16 cellular contexts compared by ENCODE assay signal in genomic region chr1:165858364-165858823, GRCh38. TPM values are rescaled to one million over a fixed set of nuclear protein-coding genes. Genes with fewer than 3 reads are reported as not detected.
DNase-seq lines count a peak whose midpoint lies in the region; ATAC-seq and TF ChIP-seq lines count a peak whose summit lies in the region.
"Had no signal": no experiment of that assay in that cellular context is flagged by ENCODE, and none has a peak within 500 bp of the region (broad histone marks: within the 10 kb centered on the region; RNA-seq: fewer than 3 reads in every experiment).

No MANE protein-coding gene starts in this region.

- H3K36me3 ChIP-seq in CD8-positive, alpha-beta T cell (ENCODE audit: insufficient read depth, low read length) = no peaks in the 10 kb centered on the region
- H3K36me3 ChIP-seq: brain microvascular endothelial cell, upper lobe of right lung had no signal

- peak overlapping the region; percentile 17 for H3K27ac Mint-ChIP-seq in type B pancreatic cell
- H3K27ac Mint-ChIP-seq in CD8-positive, alpha-beta T cell = no peak overlapping the region
- H3K27ac Mint-ChIP-seq: activated CD4-positive, alpha-beta memory T cell treated with anti-CD3 and anti-CD28 coated beads, Interleukin-2, amount 10 ng/mL, durations not matched to agents 7 days and 5 days had no signal

- H3K4me3 ChIP-seq in CD8-positive, alpha-beta T cell (ENCODE audit: low read depth, low read length) = no peak overlapping the region
- H3K4me3 ChIP-seq: upper lobe of right lung had no signal

- H3K4me1 Mint-ChIP-seq in type B pancreatic cell (ENCODE audit: unreplicated experiment) = peaks cover 62% of the 10 kb centered on the region
- H3K4me1 Mint-ChIP-seq in CD8-positive, alpha-beta T cell (ENCODE audit: low read depth) = peaks cover 7% of the 10 kb centered on the region

- intact Hi-C loops in left cardiac atrium (cut with DNase I) = no loop called here
- intact Hi-C loops in CD8-positive, alpha-beta T cell (cut with DNase I, micrococcal nuclease) = no loop called here

- no peak for TF ChIP-seq CTCF in type B pancreatic cell (conservative IDR thresholded peaks at IDR 0.05)
- TF ChIP-seq CTCF in CD8-positive, alpha-beta T cell (IDR thresholded peaks at IDR 0.05) = no peak

- DNase-seq in NCI-H2196 (lab: John Stamatoyannopoulos, UW; ENCODE audit: unreplicated experiment) (peak; percentile 47), NCI-H2196 treated with DMSO at 0.1 percent for 48 hours (lab: John Stamatoyannopoulos, UW; ENCODE audit: unreplicated experiment) (no peak), NCI-H526 treated with DMSO at 0.1 percent for 48 hours (lab: John Stamatoyannopoulos, UW) (peak; percentile 80), left cardiac atrium (no peak), type B pancreatic cell (ENCODE audit: extremely low spot score, unreplicated experiment) (no peak), EL (no peak)
- no peak for DNase-seq in stimulated activated CD4-positive, alpha-beta T cell treated with anti-CD3 and anti-CD28 coated beads, Interleukin-15, amount 100 ng/mL, for 24 hours
- DNase-seq in CD8-positive, alpha-beta T cell = no peak
- DNase-seq: activated CD4-positive, alpha-beta memory T cell treated with anti-CD3 and anti-CD28 coated beads, Interleukin-2, amount 10 ng/mL, durations not matched to agents 7 days and 5 days; activated gamma-delta T cell treated with Interleukin-2 at 50 U/mL for 16 hours; brain microvascular endothelial cell; H7; MV-4-11; nucleus accumbens; T1000; upper lobe of right lung had no signal

- H3K9me3 ChIP-seq in CD8-positive, alpha-beta T cell (ENCODE audit: low read length) = no peaks in the 10 kb centered on the region
- H3K9me3 ChIP-seq: upper lobe of right lung had no signal

- POLR2A ChIA-PET in CD8-positive, alpha-beta T cell (lab: Charles Lee) = no interaction called here

- H3K4me1 ChIP-seq in CD8-positive, alpha-beta T cell (ENCODE audit: insufficient read depth, low read length) = no peaks in the 10 kb centered on the region

- H3K27ac ChIP-seq in CD8-positive, alpha-beta T cell (ENCODE audit: low read depth, low read length) = no peak overlapping the region
- H3K27ac ChIP-seq: brain microvascular endothelial cell, upper lobe of right lung had no signal

- CTCF ChIA-PET in CD8-positive, alpha-beta T cell (lab: Charles Lee) = no interaction called here

- no peaks in the 10 kb centered on the region for H3K27me3 ChIP-seq in CD8-positive, alpha-beta T cell (ENCODE audit: insufficient read depth, low read length)
- H3K27me3 ChIP-seq: brain microvascular endothelial cell, upper lobe of right lung had no signal

- H3K4me3 Mint-ChIP-seq in type B pancreatic cell = no peak overlapping the region
- no peak overlapping the region for H3K4me3 Mint-ChIP-seq in CD8-positive, alpha-beta T cell
- H3K4me3 Mint-ChIP-seq: activated CD4-positive, alpha-beta memory T cell treated with anti-CD3 and anti-CD28 coated beads, Interleukin-2, amount 10 ng/mL, durations not matched to agents 7 days and 5 days had no signal

- H3K36me3 Mint-ChIP-seq in type B pancreatic cell = peaks cover 16% of the 10 kb centered on the region
- no peaks in the 10 kb centered on the region for H3K36me3 Mint-ChIP-seq in CD8-positive, alpha-beta T cell

- no peaks in the 10 kb centered on the region for H3K27me3 Mint-ChIP-seq in type B pancreatic cell
- no peaks in the 10 kb centered on the region for H3K27me3 Mint-ChIP-seq in CD8-positive, alpha-beta T cell (ENCODE audit: low read depth)
- H3K27me3 Mint-ChIP-seq: activated CD4-positive, alpha-beta memory T cell treated with anti-CD3 and anti-CD28 coated beads, Interleukin-2, amount 10 ng/mL, durations not matched to agents 7 days and 5 days had no signal

- H3K9me3 Mint-ChIP-seq in type B pancreatic cell = peaks cover 4% of the 10 kb centered on the region
- H3K9me3 Mint-ChIP-seq in CD8-positive, alpha-beta T cell = no peaks in the 10 kb centered on the region
- H3K9me3 Mint-ChIP-seq: activated CD4-positive, alpha-beta memory T cell treated with anti-CD3 and anti-CD28 coated beads, Interleukin-2, amount 10 ng/mL, durations not matched to agents 7 days and 5 days had no signal

- ATAC-seq in left cardiac atrium = peak; percentile 36 to 50
- ATAC-seq in CD8-positive, alpha-beta T cell = no peak
- ATAC-seq: upper lobe of right lung had no signal

RNA-seq across cellular contexts. Expression of gene UCK2, which starts 31.0 kb away (rescaled TPM):
- total RNA-seq in left cardiac atrium (10 to 100 TPM in 1 of 2 donors, 1 to 10 TPM in 1; 8.0 to 18.2 TPM), type B pancreatic cell (ENCODE audit: low replicate concordance) (34.9 and 59.3 TPM in 2 replicates)
- total RNA-seq in CD8-positive, alpha-beta T cell = 1 to 10 TPM; 1.1 to 1.7 TPM

Comparison
In these comparisons a context has a peak if more than half of its experiments do, and no peak if none do; other contexts are left out.
1. DNase-seq: peak in NCI-H2196 (single experiment) and NCI-H526 treated with DMSO at 0.1 percent for 48 hours (single experiment); none in NCI-H2196 treated with DMSO at 0.1 percent for 48 hours (single experiment), left cardiac atrium (single experiment), type B pancreatic cell (single experiment), stimulated activated CD4-positive, alpha-beta T cell treated with anti-CD3 and anti-CD28 coated beads, Interleukin-15, amount 100 ng/mL, for 24 hours (single experiment), EL (single experiment) and CD8-positive, alpha-beta T cell (0 of 7).